In genomic region chr17:74283371-74283673, GRCh38 we compare ENCODE assay signal across 19 cellular contexts. TPM values are rescaled to one million over a fixed set of nuclear protein-coding genes. Genes with fewer than 3 reads are reported as not detected.
DNase-seq lines count a peak whose midpoint lies in the region; ATAC-seq and TF ChIP-seq lines count a peak whose summit lies in the region.
"Had no signal": no experiment of that assay in that cellular context is flagged by ENCODE, and none has a peak within 500 bp of the region (broad histone marks: within the 10 kb centered on the region; RNA-seq: fewer than 3 reads in every experiment).

No MANE protein-coding gene starts in this region.

- no peaks in the 10 kb centered on the region for H3K27me3 Mint-ChIP-seq in activated naive CD4-positive, alpha-beta T cell treated with anti-CD3 and anti-CD28 coated beads for 36 hours (ENCODE audit: low read depth)
- no peaks in the 10 kb centered on the region for H3K27me3 Mint-ChIP-seq in activated CD4-positive, alpha-beta memory T cell treated with anti-CD3 and anti-CD28 coated beads, Interleukin-2, amount 10 ng/mL, durations not matched to agents 7 days and 5 days
- H3K27me3 Mint-ChIP-seq: activated naive CD8-positive, alpha-beta T cell treated with anti-CD3 and anti-CD28 coated beads, Interleukin-2, amount 10 ng/mL, durations not matched to agents 7 days and 5 days had no signal

- no peak for DNase-seq in activated naive CD4-positive, alpha-beta T cell treated with anti-CD3 and anti-CD28 coated beads for 36 hours
- no peak for DNase-seq in activated naive CD4-positive, alpha-beta T cell treated with anti-CD3 and anti-CD28 coated beads, Interleukin-2, amount 50 U/mL, for 72 hours (ENCODE audit: low spot score in 2 of 2)
- DNase-seq in activated CD4-positive, alpha-beta memory T cell treated with anti-CD3 and anti-CD28 coated beads, Interleukin-2, amount 10 ng/mL, durations not matched to agents 7 days and 5 days: no peak
- DNase-seq in foreskin keratinocyte: no peak
- DNase-seq in inferior parietal cortex (ENCODE audit: extremely low spot score): no peak
- no peak for DNase-seq in KG1 (lab: John Stamatoyannopoulos, UW)
- DNase-seq: activated naive CD8-positive, alpha-beta T cell treated with anti-CD3 and anti-CD28 coated beads, Interleukin-2, amount 10 ng/mL, durations not matched to agents 7 days and 5 days; DMS79; head of caudate nucleus; HFFc6; NCI-H1105; NCI-H2081; NCI-H510A; SHP77; sigmoid colon had no signal

- H3K27ac Mint-ChIP-seq in activated naive CD4-positive, alpha-beta T cell treated with anti-CD3 and anti-CD28 coated beads for 36 hours: peak overlapping the region; percentile 90
- H3K27ac Mint-ChIP-seq in activated naive CD4-positive, alpha-beta T cell treated with anti-CD3 and anti-CD28 coated beads, Interleukin-2, amount 50 U/mL, for 72 hours: peak overlapping the region in 1 of 2 donors; percentile 82
- peak overlapping the region; percentile 100 for H3K27ac Mint-ChIP-seq in activated CD4-positive, alpha-beta memory T cell treated with anti-CD3 and anti-CD28 coated beads, Interleukin-2, amount 10 ng/mL, durations not matched to agents 7 days and 5 days
- H3K27ac Mint-ChIP-seq: HFFc6 had no signal

- ATAC-seq in activated naive CD4-positive, alpha-beta T cell treated with anti-CD3 and anti-CD28 coated beads, Interleukin-2, amount 50 U/mL, for 72 hours: no peak
- ATAC-seq in foreskin keratinocyte (no peak), HG03045 (IDR thresholded peaks at IDR 0.05; ENCODE audit: unreplicated experiment) (no peak)
- ATAC-seq: HepG2, left lung had no signal

- CTCF ChIA-PET in activated naive CD4-positive, alpha-beta T cell treated with anti-CD3 and anti-CD28 coated beads for 36 hours (lab: Charles Lee): interaction anchor here (0.7 kb wide), 1 partner anchor 86 kb away, joined by 3 read pairs; no protein-coding TSS in a partner anchor
- CTCF ChIA-PET in activated CD4-positive, alpha-beta memory T cell treated with anti-CD3 and anti-CD28 coated beads, Interleukin-2, amount 10 ng/mL, durations not matched to agents 7 days and 5 days (lab: Charles Lee): interaction anchor here (0.7 to 9.3 kb wide), 4 partner anchors 12 to 85 kb away, joined by 3 to 58 read pairs (median 3); partner anchors contain the start of gene TTYH2

- peak overlapping the region; percentile 19 for H3K27ac ChIP-seq in foreskin keratinocyte
- H3K27ac ChIP-seq: left lung, sigmoid colon had no signal

- intact Hi-C loops in activated naive CD4-positive, alpha-beta T cell treated with anti-CD3 and anti-CD28 coated beads for 36 hours (cut with micrococcal nuclease): loop anchor here (2.0 kb wide), 1 partner anchor 71 kb away; the partner anchor contains the start of gene TTYH2

- POLR2A ChIA-PET in activated CD4-positive, alpha-beta memory T cell treated with anti-CD3 and anti-CD28 coated beads, Interleukin-2, amount 10 ng/mL, durations not matched to agents 7 days and 5 days (lab: Charles Lee): interaction anchor here (1.0 to 3.8 kb wide), 7 partner anchors 8 to 181 kb away, joined by 3 to 19 read pairs (median 8); partner anchors contain the start of gene TTYH2

- peaks cover 35% of the 10 kb centered on the region for H3K4me1 Mint-ChIP-seq in activated naive CD4-positive, alpha-beta T cell treated with anti-CD3 and anti-CD28 coated beads for 36 hours (ENCODE audit: low read depth)
- peaks cover 81% of the 10 kb centered on the region for H3K4me1 Mint-ChIP-seq in activated CD4-positive, alpha-beta memory T cell treated with anti-CD3 and anti-CD28 coated beads, Interleukin-2, amount 10 ng/mL, durations not matched to agents 7 days and 5 days

- no peaks in the 10 kb centered on the region for H3K9me3 Mint-ChIP-seq in activated naive CD4-positive, alpha-beta T cell treated with anti-CD3 and anti-CD28 coated beads for 36 hours
- H3K9me3 Mint-ChIP-seq in activated naive CD4-positive, alpha-beta T cell treated with anti-CD3 and anti-CD28 coated beads, Interleukin-2, amount 50 U/mL, for 72 hours: no peaks in the 10 kb centered on the region
- no peaks in the 10 kb centered on the region for H3K9me3 Mint-ChIP-seq in activated CD4-positive, alpha-beta memory T cell treated with anti-CD3 and anti-CD28 coated beads, Interleukin-2, amount 10 ng/mL, durations not matched to agents 7 days and 5 days
- H3K9me3 Mint-ChIP-seq: activated naive CD8-positive, alpha-beta T cell treated with anti-CD3 and anti-CD28 coated beads, Interleukin-2, amount 10 ng/mL, durations not matched to agents 7 days and 5 days had no signal

- no peaks in the 10 kb centered on the region for H3K36me3 Mint-ChIP-seq in activated naive CD4-positive, alpha-beta T cell treated with anti-CD3 and anti-CD28 coated beads for 36 hours (ENCODE audit: low read depth)
- H3K36me3 Mint-ChIP-seq in activated naive CD4-positive, alpha-beta T cell treated with anti-CD3 and anti-CD28 coated beads, Interleukin-2, amount 50 U/mL, for 72 hours: no peaks in the 10 kb centered on the region
- H3K36me3 Mint-ChIP-seq in activated CD4-positive, alpha-beta memory T cell treated with anti-CD3 and anti-CD28 coated beads, Interleukin-2, amount 10 ng/mL, durations not matched to agents 7 days and 5 days (ENCODE audit: low read depth): peaks cover 3% of the 10 kb centered on the region
- H3K36me3 Mint-ChIP-seq: activated naive CD8-positive, alpha-beta T cell treated with anti-CD3 and anti-CD28 coated beads, Interleukin-2, amount 10 ng/mL, durations not matched to agents 7 days and 5 days had no signal

- peaks cover 10% of the 10 kb centered on the region for H3K4me1 ChIP-seq in foreskin keratinocyte
- H3K4me1 ChIP-seq: sigmoid colon had no signal

- no peak overlapping the region for H3K4me3 Mint-ChIP-seq in activated naive CD4-positive, alpha-beta T cell treated with anti-CD3 and anti-CD28 coated beads for 36 hours
- no peak overlapping the region for H3K4me3 Mint-ChIP-seq in activated CD4-positive, alpha-beta memory T cell treated with anti-CD3 and anti-CD28 coated beads, Interleukin-2, amount 10 ng/mL, durations not matched to agents 7 days and 5 days
- H3K4me3 Mint-ChIP-seq: HFFc6 had no signal

- peaks cover 13% of the 10 kb centered on the region for H3K27me3 ChIP-seq in foreskin keratinocyte

- no peak for TF ChIP-seq CTCF in foreskin keratinocyte (conservative IDR thresholded peaks at IDR 0.05)

RNA-seq across cellular contexts. Expression of gene DNAI2, which starts 9.3 kb away (rescaled TPM):
- total RNA-seq in activated naive CD4-positive, alpha-beta T cell treated with anti-CD3 and anti-CD28 coated beads for 36 hours: under 1 TPM; 0.12 to 0.25 TPM
- total RNA-seq in activated naive CD4-positive, alpha-beta T cell treated with anti-CD3 and anti-CD28 coated beads, Interleukin-2, amount 50 U/mL, for 72 hours: under 1 TPM; 0.25 to 0.31 TPM
- total RNA-seq in activated CD4-positive, alpha-beta memory T cell treated with anti-CD3 and anti-CD28 coated beads, Interleukin-2, amount 10 ng/mL, durations not matched to agents 7 days and 5 days: 1 to 10 TPM; 2.5 to 3.1 TPM
- total RNA-seq in foreskin keratinocyte: not detected in 2 replicates
- polyA plus RNA-seq in foreskin keratinocyte: not detected in 2 replicates
- total RNA-seq: HepG2, HFFc6, sigmoid colon had no signal
- polyA plus RNA-seq: HepG2, neural cell had no signal

RNA-seq across cellular contexts. Expression of gene KIF19, which starts 42.7 kb away (rescaled TPM):
- not detected for total RNA-seq in activated naive CD4-positive, alpha-beta T cell treated with anti-CD3 and anti-CD28 coated beads for 36 hours
- total RNA-seq in activated naive CD4-positive, alpha-beta T cell treated with anti-CD3 and anti-CD28 coated beads, Interleukin-2, amount 50 U/mL, for 72 hours: under 1 TPM in 1 of 2 donors, not detected in 1; 0.08 TPM
- 1 to 10 TPM; 3.5 to 3.8 TPM for total RNA-seq in activated CD4-positive, alpha-beta memory T cell treated with anti-CD3 and anti-CD28 coated beads, Interleukin-2, amount 10 ng/mL, durations not matched to agents 7 days and 5 days
- 0.03 and 0.04 TPM in 2 replicates for total RNA-seq in foreskin keratinocyte
- 0.02 and 0.03 TPM in 2 replicates for polyA plus RNA-seq in foreskin keratinocyte
- total RNA-seq: HepG2, HFFc6 had no signal
- polyA plus RNA-seq: HepG2, neural cell had no signal
